In the genomic region with DNA sequence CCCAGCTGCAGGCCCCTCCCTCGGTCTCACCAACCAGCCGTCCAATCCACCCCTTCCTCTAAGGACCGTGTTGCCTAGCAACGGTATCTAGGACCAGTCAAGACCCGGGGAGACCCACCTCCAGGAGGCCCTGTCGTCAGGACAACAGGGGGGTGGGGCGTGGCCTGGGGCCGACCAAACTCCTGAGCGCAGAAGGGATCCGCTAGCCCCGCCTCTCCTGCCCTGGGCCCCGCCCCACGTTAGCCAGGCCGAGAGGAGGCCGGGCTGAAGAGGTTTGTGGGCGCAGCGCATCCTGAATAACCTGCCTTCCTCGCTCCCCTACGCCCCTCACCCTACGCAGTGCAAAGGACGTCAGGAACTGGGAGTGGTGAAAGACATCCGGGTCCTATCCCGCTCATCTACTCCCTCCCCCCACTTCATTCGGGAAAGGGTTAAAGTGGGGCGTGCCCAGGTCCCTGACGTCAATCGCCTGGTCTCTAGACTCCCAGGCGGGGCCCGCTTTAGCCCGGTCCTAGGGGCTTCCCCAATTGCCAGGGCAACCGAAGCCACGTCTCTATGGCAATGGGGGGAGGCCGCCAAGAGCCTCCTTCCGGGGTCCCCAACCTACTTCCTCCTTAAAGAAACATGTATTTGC, we compare ENCODE assay signal across 7 cellular contexts. TPM values are rescaled to one million over a fixed set of nuclear protein-coding genes. Genes with fewer than 3 reads are reported as not detected.
A peak's percentile ranks its signal among the peaks of the same experiment; 100 is the strongest.
DNase-seq lines count a peak whose midpoint lies in the region; ATAC-seq lines count a peak whose summit lies in the region.

No MANE protein-coding gene starts in this region.

- peaks cover 30 to 44% (median 31%) of the 10 kb centered on the region in 3 donors for H3K4me1 Mint-ChIP-seq in naive B cell

- peak overlapping the region; percentile 78 to 93 (median 88) for H3K4me3 Mint-ChIP-seq in naive B cell

- DNase-seq in NCI-H524 (lab: John Stamatoyannopoulos, UW) (peak; percentile 80 to 90), fibroblast of gingiva (ENCODE audit: low read depth) (peak; percentile 71), naive B cell (peak; percentile 98)
- DNase-seq in activated T-cell treated with anti-CD3 and anti-CD28 coated beads, Interleukin-2, amount 50 U/mL, for 48 hours: peak; percentile 93 to 95
- DNase-seq in stimulated activated CD8-positive, alpha-beta memory T cell treated with anti-CD3 and anti-CD28 coated beads, Interleukin-7, amount 100 ng/mL, for 4 hours (ENCODE audit: low read depth in 2 of 2): peak; percentile 91 to 92

- peaks cover 0 to 1% (median 0%) of the 10 kb centered on the region in 3 donors for H3K27me3 Mint-ChIP-seq in naive B cell

- H3K27ac Mint-ChIP-seq in naive B cell: peak overlapping the region; percentile 97 to 100 (median 98)

- H3K36me3 Mint-ChIP-seq in naive B cell: no peaks in the 10 kb centered on the region

- ATAC-seq in GM18861 (IDR thresholded peaks at IDR 0.05; ENCODE audit: unreplicated experiment) (peak; percentile 77), HG02981 (IDR thresholded peaks at IDR 0.05; ENCODE audit: unreplicated experiment) (peak; percentile 86), naive B cell (ENCODE audit: low read depth in 2 of 2) (peak; percentile 80 to 81)

- H3K9me3 Mint-ChIP-seq in naive B cell: no peaks in the 10 kb centered on the region

RNA-seq across cellular contexts. Expression of gene DLG4, which starts 14.7 kb away (rescaled TPM):
- polyA plus RNA-seq in naive B cell (ENCODE audit: low read depth in 6 of 6): under 1 TPM in 5 of 6 donors, not detected in 1; 0.06 to 0.29 (median 0.22) TPM

RNA-seq across cellular contexts. Expression of gene ACADVL, which starts 14.8 kb away (rescaled TPM):
- 100 to 1,000 TPM in 1 of 6 donors, 10 to 100 TPM in 5; 63.9 to 102 (median 75.0) TPM for polyA plus RNA-seq in naive B cell (ENCODE audit: low read depth in 6 of 6)

RNA-seq across cellular contexts. Expression of gene ASGR1, which starts 25.8 kb away (rescaled TPM):
- polyA plus RNA-seq in naive B cell (ENCODE audit: low read depth in 6 of 6): under 1 TPM in 1 of 6 donors, not detected in 5; 0.19 TPM

RNA-seq across cellular contexts. Expression of gene DVL2, which starts 29.4 kb away (rescaled TPM):
- 10 to 100 TPM; 23.4 to 33.1 (median 25.5) TPM for polyA plus RNA-seq in naive B cell (ENCODE audit: low read depth in 6 of 6)

RNA-seq across cellular contexts. Expression of gene PHF23, which starts 34.3 kb away (rescaled TPM):
- 10 to 100 TPM; 11.9 to 24.2 (median 20.5) TPM for polyA plus RNA-seq in naive B cell (ENCODE audit: low read depth in 6 of 6)

Comparison
In these comparisons a context has a peak if more than half of its experiments do, and no peak if none do; other contexts are left out.
1. Peak in every context shown above with its lines: DNase-seq and ATAC-seq.